Comparison of ENCODE assay signal across 8 cellular contexts in genomic region chrX:47144626-47145407, GRCh38. TPM values are rescaled to one million over a fixed set of nuclear protein-coding genes. Genes with fewer than 3 reads are reported as not detected.
DNase-seq lines count a peak whose midpoint lies in the region; ATAC-seq and TF ChIP-seq lines count a peak whose summit lies in the region.

Gene NDUFB11, minus strand, starts transcription at chrX:47144702. Its CDS starts 23 bp downstream, at chrX:47144679.
Gene RBM10, plus strand, starts transcription at chrX:47145221. Its CDS starts 2,261 bp downstream, at chrX:47147482.

- intact Hi-C loops in activated B cell treated with CpG ODN at 0.5 μM for 24 hours (cut with micrococcal nuclease) = loop anchor here (1.0 to 2.0 kb wide), 7 partner anchors 16 to 506 kb away; partner anchors contain the start of genes ARAF, CDK16, ELK1 and USP11

- H3K9me3 Mint-ChIP-seq in activated B cell treated with CpG ODN at 0.5 μM for 24 hours = no peaks in the 10 kb centered on the region

- CTCF ChIA-PET in activated B cell treated with CpG ODN at 0.5 μM for 24 hours (lab: Charles Lee) = interaction anchor here (0.6 to 1.2 kb wide), 5 partner anchors 9 to 246 kb away, joined by 3 to 4 read pairs (median 3); no protein-coding TSS in a partner anchor

- DNase-seq in AG10803 (ENCODE audit: low read depth) = peak; percentile 94
- peak; percentile 95 for DNase-seq in NCI-H345 (lab: John Stamatoyannopoulos, UW)
- peak; percentile 73 for DNase-seq in activated B cell treated with CpG ODN at 0.5 μM for 24 hours
- DNase-seq in caudate nucleus (lab: John Stamatoyannopoulos, UW) = peak; percentile 42 to 96 (median 85)
- DNase-seq in inferior parietal cortex (ENCODE audit: extremely low spot score) = peak; percentile 84
- DNase-seq in stimulated activated CD4-positive, alpha-beta T cell treated with anti-CD3 and anti-CD28 coated beads, Interleukin-12 subunit alpha, Interleukin-12 subunit beta, amount 100 ng/mL, for 24 hours (ENCODE audit: low read depth in 2 of 2) = peak; percentile 78 to 82

- peak within 1 kb of the TSS; percentile 80 for H3K4me3 ChIP-seq in AG10803 (ENCODE audit: low read length)

- no peaks in the 10 kb centered on the region for H3K27me3 Mint-ChIP-seq in activated B cell treated with CpG ODN at 0.5 μM for 24 hours

- H3K36me3 Mint-ChIP-seq in activated B cell treated with CpG ODN at 0.5 μM for 24 hours (ENCODE audit: low read depth) = peaks cover 29% of the 10 kb centered on the region

- H3K27ac ChIP-seq in caudate nucleus (ENCODE audit: low read depth, low read length) = peak within 1 kb of the TSS; percentile 92

- H3K4me1 Mint-ChIP-seq in activated B cell treated with CpG ODN at 0.5 μM for 24 hours = peaks cover 30% of the 10 kb centered on the region

- peak within 1 kb of the TSS; percentile 97 for H3K27ac Mint-ChIP-seq in activated B cell treated with CpG ODN at 0.5 μM for 24 hours

- TF ChIP-seq CTCF in AG10803 (conservative IDR thresholded peaks at IDR 0.05; ENCODE audit: low read length) (peak; percentile 62), activated B cell treated with CpG ODN at 0.5 μM for 24 hours (IDR thresholded peaks at IDR 0.05) (no peak)

- H3K4me3 Mint-ChIP-seq in activated B cell treated with CpG ODN at 0.5 μM for 24 hours = peak within 1 kb of the TSS; percentile 96

- peak; percentile 89 for ATAC-seq in GM19023 (IDR thresholded peaks at IDR 0.05; ENCODE audit: unreplicated experiment)
- ATAC-seq in HG03280 (IDR thresholded peaks at IDR 0.05; ENCODE audit: unreplicated experiment) = peak; percentile 92
- peak; percentile 90 for ATAC-seq in activated B cell treated with CpG ODN at 0.5 μM for 24 hours (ENCODE audit: low read depth)

- POLR2A ChIA-PET in activated B cell treated with CpG ODN at 0.5 μM for 24 hours (lab: Charles Lee) = interaction anchor here (0.6 to 2.4 kb wide), 18 partner anchors 8 to 1857 kb away, joined by 3 to 34 read pairs (median 4); partner anchors contain the start of genes CDK16, ELK1, GRIPAP1 and JADE3

RNA-seq across cellular contexts. Expression of gene NDUFB11, which starts in this region (rescaled TPM):
- total RNA-seq in activated B cell treated with CpG ODN at 0.5 μM for 24 hours = 73.3 and 88.0 TPM in 2 replicates

RNA-seq across cellular contexts. Expression of gene RBM10, which starts in this region (rescaled TPM):
- total RNA-seq in activated B cell treated with CpG ODN at 0.5 μM for 24 hours = 54.9 and 55.6 TPM in 2 replicates

Comparison
In these comparisons a context has a peak if more than half of its experiments do, and no peak if none do; other contexts are left out.
1. Peak in every context shown above with its lines: DNase-seq, ATAC-seq, H3K4me3 ChIP-seq and H3K27ac ChIP-seq.